Comparison of ENCODE assay signal across 18 cellular contexts in genomic region chr4:87075876-87076275, GRCh38.
DNase-seq lines count a peak whose midpoint lies in the region; ATAC-seq, FAIRE-seq and TF ChIP-seq lines count a peak whose summit lies in the region.
"Had no signal": no experiment of that assay in that cellular context is flagged by ENCODE, and none has a peak within 500 bp of the region (broad histone marks: within the 10 kb centered on the region; RNA-seq: fewer than 3 reads in every experiment).

No MANE protein-coding gene starts in this region.

- POLR2A ChIA-PET in activated CD4-positive, alpha-beta memory T cell treated with anti-CD3 and anti-CD28 coated beads, Interleukin-2, amount 10 ng/mL, durations not matched to agents 7 days and 5 days (lab: Charles Lee) = interaction anchor here (1.2 kb wide), 1 partner anchor 66 kb away, joined by 3 read pairs; no protein-coding TSS in a partner anchor

- H3K4me1 ChIP-seq in esophagus squamous epithelium = peaks cover 35 to 99% (median 71%) of the 10 kb centered on the region in 3 donors
- H3K4me1 ChIP-seq in stomach smooth muscle (ENCODE audit: control insufficient read depth, insufficient read depth, low read length) = peaks cover 35% of the 10 kb centered on the region

- H3K4me3 Mint-ChIP-seq in activated CD4-positive, alpha-beta memory T cell treated with anti-CD3 and anti-CD28 coated beads, Interleukin-2, amount 10 ng/mL, durations not matched to agents 7 days and 5 days = no peak overlapping the region

- H3K27ac ChIP-seq in SK-N-MC = peak overlapping the region; percentile 57; the same call in 1 of the 2 replicates
- H3K27ac ChIP-seq in esophagus squamous epithelium = peak overlapping the region in 3 of 4 donors; percentile 22 to 81 (median 77)
- peak overlapping the region; percentile 6 for H3K27ac ChIP-seq in stomach smooth muscle (ENCODE audit: low read length)
- H3K27ac ChIP-seq: C4-2B had no signal

- TF ChIP-seq POLR2A in esophagus squamous epithelium (IDR thresholded peaks at IDR 0.05) = no peak

- H3K36me3 ChIP-seq in SK-N-MC (ENCODE audit: insufficient read depth, low read length) (no peaks in the 10 kb centered on the region; the same call in 1 of the 2 replicates), esophagus squamous epithelium (no peaks in the 10 kb centered on the region), stomach smooth muscle (ENCODE audit: control insufficient read depth in 2 of 2, insufficient read depth in 2 of 2, low read length in 2 of 2) (no peaks in the 10 kb centered on the region)

- no peak overlapping the region for H3K9ac ChIP-seq in SK-N-MC (ENCODE audit: insufficient read length)
- no peak overlapping the region for H3K9ac ChIP-seq in stomach smooth muscle (ENCODE audit: low read length in 2 of 2)

- intact Hi-C loops in esophagus squamous epithelium (cut with DNase I) = no loop called here

- CTCF ChIA-PET in activated CD4-positive, alpha-beta memory T cell treated with anti-CD3 and anti-CD28 coated beads, Interleukin-2, amount 10 ng/mL, durations not matched to agents 7 days and 5 days (lab: Charles Lee) = interaction anchor here (0.5 to 0.6 kb wide), 2 partner anchors 20 to 74 kb away, joined by 3 read pairs; no protein-coding TSS in a partner anchor

- TF ChIP-seq CTCF in D721Med (IDR thresholded peaks at IDR 0.05; ENCODE audit: insufficient read depth, missing control alignments) (no peak), esophagus squamous epithelium (IDR thresholded peaks at IDR 0.05) (no peak)

- peaks cover 12% of the 10 kb centered on the region for H3K36me3 Mint-ChIP-seq in activated CD4-positive, alpha-beta memory T cell treated with anti-CD3 and anti-CD28 coated beads, Interleukin-2, amount 10 ng/mL, durations not matched to agents 7 days and 5 days (ENCODE audit: low read depth)

- H3K4me3 ChIP-seq in SK-N-MC (no peak overlapping the region), esophagus squamous epithelium (no peak overlapping the region), stomach smooth muscle (ENCODE audit: low read length in 2 of 2) (no peak overlapping the region)

- FAIRE-seq in D721Med (lab: Jason Lieb, UNC) = peak; percentile 86
- FAIRE-seq: A204.1 had no signal

- DNase-seq in D721Med (ENCODE audit: insufficient read length, low spot score) = no peak
- no peak for DNase-seq in SK-N-MC (ENCODE audit: low read depth, low spot score)
- no peak for DNase-seq in esophagus squamous epithelium (lab: John Stamatoyannopoulos, UW)
- DNase-seq in NCI-H1092 (lab: John Stamatoyannopoulos, UW) = no peak
- no peak for DNase-seq in activated CD4-positive, alpha-beta memory T cell treated with anti-CD3 and anti-CD28 coated beads, Interleukin-2, amount 10 ng/mL, durations not matched to agents 7 days and 5 days
- no peak for DNase-seq in NCI-H774 (lab: John Stamatoyannopoulos, UW)
- DNase-seq: MV-4-11; NCI-H1436; NCI-H2029 treated with DMSO at 0.1 percent for 48 hours; NCI-H524 treated with DMSO at 0.1 percent for 48 hours; NK-92 treated with Interleukin-12 subunit alpha and Interleukin-12 subunit beta, amount 100 ng/mL, for 24 hours had no signal

- H3K27me3 ChIP-seq in esophagus squamous epithelium (no peaks in the 10 kb centered on the region), stomach smooth muscle (ENCODE audit: control insufficient read depth in 1 of 2, insufficient read depth in 2 of 2, low read length in 2 of 2) (no peaks in the 10 kb centered on the region)

- H3K9me3 Mint-ChIP-seq in activated CD4-positive, alpha-beta memory T cell treated with anti-CD3 and anti-CD28 coated beads, Interleukin-2, amount 10 ng/mL, durations not matched to agents 7 days and 5 days = no peaks in the 10 kb centered on the region

- H3K27ac Mint-ChIP-seq in activated CD4-positive, alpha-beta memory T cell treated with anti-CD3 and anti-CD28 coated beads, Interleukin-2, amount 10 ng/mL, durations not matched to agents 7 days and 5 days = no peak overlapping the region

- ATAC-seq in HG03342 (IDR thresholded peaks at IDR 0.05; ENCODE audit: unreplicated experiment) = no peak
- ATAC-seq: HCT116, Panc1, Right ventricle myocardium inferior had no signal

- WGBS in esophagus squamous epithelium, 2 donors = 54 to 58% methylated on average over 2 of the region's 2 CpGs

- peaks cover 38% of the 10 kb centered on the region for H3K4me1 Mint-ChIP-seq in activated CD4-positive, alpha-beta memory T cell treated with anti-CD3 and anti-CD28 coated beads, Interleukin-2, amount 10 ng/mL, durations not matched to agents 7 days and 5 days

- H3K9me3 ChIP-seq in SK-N-MC (ENCODE audit: low read depth, low read length) (no peaks in the 10 kb centered on the region), esophagus squamous epithelium (no peaks in the 10 kb centered on the region), stomach smooth muscle (ENCODE audit: control insufficient read depth in 2 of 2, low read length in 2 of 2) (no peaks in the 10 kb centered on the region)

- no peaks in the 10 kb centered on the region for H3K27me3 Mint-ChIP-seq in activated CD4-positive, alpha-beta memory T cell treated with anti-CD3 and anti-CD28 coated beads, Interleukin-2, amount 10 ng/mL, durations not matched to agents 7 days and 5 days

Comparison
In these comparisons a context has a peak if more than half of its experiments do, and no peak if none do; other contexts are left out.
1. H3K27ac ChIP-seq: peak in every context shown above with its lines; median percentile 77 in esophagus squamous epithelium; 57 in SK-N-MC; 6 in stomach smooth muscle.